In the genomic region with DNA sequence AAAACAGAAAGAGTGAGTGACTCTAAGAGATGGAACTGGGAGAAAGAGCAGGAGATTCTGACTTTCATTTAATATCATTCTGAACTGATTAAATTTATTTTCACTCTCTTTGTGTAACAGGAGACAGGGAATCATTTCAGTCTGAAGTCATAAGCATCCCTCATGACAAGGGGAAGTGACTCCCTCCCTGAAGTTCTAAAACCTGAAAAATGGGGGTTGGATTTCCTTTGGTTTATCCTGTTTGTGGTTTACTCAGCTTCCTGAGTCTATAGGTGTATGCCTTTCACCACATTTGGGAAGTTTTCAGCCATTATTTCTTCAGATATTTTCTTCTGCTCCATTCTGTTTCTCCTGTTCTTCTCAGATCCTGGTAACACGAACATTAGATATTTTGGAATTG, we compare ENCODE assay signal across 28 cellular contexts. TPM values are rescaled to one million over a fixed set of nuclear protein-coding genes. Genes with fewer than 3 reads are reported as not detected.
DNase-seq lines count a peak whose midpoint lies in the region; ATAC-seq and TF ChIP-seq lines count a peak whose summit lies in the region.
"Had no signal": no experiment of that assay in that cellular context is flagged by ENCODE, and none has a peak within 500 bp of the region (broad histone marks: within the 10 kb centered on the region; RNA-seq: fewer than 3 reads in every experiment).

No MANE protein-coding gene starts in this region.

- H3K9ac ChIP-seq in neuronal stem cell (ENCODE audit: low read depth, low read length, poor library complexity) = no peak overlapping the region

- peak overlapping the region; percentile 1 for H2AFZ ChIP-seq in neuronal stem cell (ENCODE audit: low read length)

- POLR2A ChIA-PET in CD4-positive, alpha-beta T cell (lab: Charles Lee) = no interaction called here

- H3K18ac ChIP-seq in neuronal stem cell (ENCODE audit: low read length) = no peak overlapping the region

- no peak for TF ChIP-seq CTCF in CD4-positive, alpha-beta T cell (IDR thresholded peaks at IDR 0.05)

- no peak overlapping the region for H2AK5ac ChIP-seq in neuronal stem cell (ENCODE audit: low read depth, low read length)

- CTCF ChIA-PET in CD4-positive, alpha-beta T cell (lab: Charles Lee) = interaction anchor here (0.7 to 1.5 kb wide), 2 partner anchors 9 to 45 kb away, joined by 3 read pairs; no protein-coding TSS in a partner anchor

- peaks cover 5% of the 10 kb centered on the region for H3K36me3 Mint-ChIP-seq in CD4-positive, alpha-beta T cell (ENCODE audit: low read depth)
- H3K36me3 Mint-ChIP-seq in stimulated activated effector memory CD8-positive, alpha-beta T cell treated with anti-CD3 and anti-CD28 coated beads, Interleukin-12 subunit alpha, Interleukin-12 subunit beta, amount 100 ng/mL, for 72 hours = peaks cover 6% of the 10 kb centered on the region
- H3K36me3 Mint-ChIP-seq: mesothelial cell of epicardium had no signal

- no peak overlapping the region for H3K27ac ChIP-seq in CD4-positive, alpha-beta T cell (ENCODE audit: low read depth, low read length)
- no peak overlapping the region for H3K27ac ChIP-seq in neuronal stem cell (replicated peaks; ENCODE audit: low read length)
- H3K27ac ChIP-seq: Peyer's patch, prostate gland, right lobe of liver, spleen, tibial artery, WERI-Rb-1 had no signal

- no peak overlapping the region for H3K27ac Mint-ChIP-seq in CD4-positive, alpha-beta T cell
- no peak overlapping the region for H3K27ac Mint-ChIP-seq in stimulated activated effector memory CD8-positive, alpha-beta T cell treated with anti-CD3 and anti-CD28 coated beads, Interleukin-12 subunit alpha, Interleukin-12 subunit beta, amount 100 ng/mL, for 72 hours
- H3K27ac Mint-ChIP-seq: activated naive CD4-positive, alpha-beta T cell treated with anti-CD3 and anti-CD28 coated beads, Interleukin-2, amount 50 U/mL, for 72 hours; activated T-helper 2 cell treated with anti-CD3 and anti-CD28 coated beads, Interferon-gamma antibody, Interleukin-2, Interleukin-4, amounts not matched to agents 10 μg/mL and 5 μg/mL and 100 μg/mL, durations not matched to agents 14 hours and 24 hours and 36 hours; H9; mesothelial cell of epicardium had no signal

- H3K4ac ChIP-seq in neuronal stem cell (ENCODE audit: low read length) = no peak overlapping the region

- H3K14ac ChIP-seq in neuronal stem cell (ENCODE audit: low read length) = no peak overlapping the region

- H4K91ac ChIP-seq in neuronal stem cell (ENCODE audit: low read depth, low read length, poor library complexity) = no peak overlapping the region

- no peaks in the 10 kb centered on the region for H3K27me3 Mint-ChIP-seq in CD4-positive, alpha-beta T cell

- no peak for DNase-seq in CD4-positive, alpha-beta T cell
- DNase-seq in HT1080 (ENCODE audit: low read depth) = peak; percentile 78
- peak; percentile 89 for DNase-seq in dermis blood vessel endothelial cell
- DNase-seq in neuronal stem cell (ENCODE audit: low spot score) = no peak
- DNase-seq in stimulated activated effector memory CD8-positive, alpha-beta T cell treated with anti-CD3 and anti-CD28 coated beads, Interleukin-12 subunit alpha, Interleukin-12 subunit beta, amount 100 ng/mL, for 72 hours (ENCODE audit: low spot score in 2 of 2) = no peak
- DNase-seq in activated naive CD4-positive, alpha-beta T cell treated with anti-CD3 and anti-CD28 coated beads, Interleukin-2, amount 50 U/mL, for 16 hours = no peak
- DNase-seq: activated CD4-positive, alpha-beta T cell treated with anti-CD3 and anti-CD28 coated beads for 48 hours; activated T-cell treated with anti-CD3 and anti-CD28 coated beads for 4 hours; anterior cingulate cortex; DMS79 treated with DMSO at 0.1 percent for 48 hours; effector CD4-positive, alpha-beta T cell; H9; left lung; NCI-H146; nucleus accumbens; Peyer's patch; right lobe of liver; SHP77 treated with DMSO at 0.1 percent for 48 hours; spleen; stimulated activated CD8-positive, alpha-beta memory T cell treated with anti-CD3 and anti-CD28 coated beads, Interleukin-4, amount 100 ng/mL, for 48 hours; T-helper 9 cell; tibial artery; WERI-Rb-1 had no signal

- no peak overlapping the region for H3K4me3 ChIP-seq in neuronal stem cell (ENCODE audit: low read length in 2 of 2)
- H3K4me3 ChIP-seq: left lung, Peyer's patch, prostate gland, right lobe of liver, spleen, tibial artery had no signal

- ATAC-seq in CD4-positive, alpha-beta T cell (ENCODE audit: poor library complexity) = no peak
- no peak for ATAC-seq in stimulated activated effector memory CD8-positive, alpha-beta T cell treated with anti-CD3 and anti-CD28 coated beads, Interleukin-12 subunit alpha, Interleukin-12 subunit beta, amount 100 ng/mL, for 72 hours
- no peak for ATAC-seq in GM19328 (IDR thresholded peaks at IDR 0.05; ENCODE audit: unreplicated experiment)
- ATAC-seq: activated naive CD4-positive, alpha-beta T cell treated with anti-CD3 and anti-CD28 coated beads, Interleukin-2, amount 50 U/mL, for 72 hours; left lung; right lobe of liver had no signal

- H2BK5ac ChIP-seq in neuronal stem cell (ENCODE audit: low read length) = no peak overlapping the region

- no peak overlapping the region for H3K4me2 ChIP-seq in neuronal stem cell (ENCODE audit: insufficient read depth, low read length, poor library complexity, severe bottlenecking)

- intact Hi-C loops in CD4-positive, alpha-beta T cell (cut with DNase I, micrococcal nuclease) = loop anchor here in 1 of 2 experiments (10.0 kb wide), 1 partner anchor 709 kb away; a partner anchor contains a TSS

- peaks cover 28% of the 10 kb centered on the region for H3K4me1 Mint-ChIP-seq in CD4-positive, alpha-beta T cell (ENCODE audit: low read depth)
- H3K4me1 Mint-ChIP-seq in stimulated activated effector memory CD8-positive, alpha-beta T cell treated with anti-CD3 and anti-CD28 coated beads, Interleukin-12 subunit alpha, Interleukin-12 subunit beta, amount 100 ng/mL, for 72 hours = peaks cover 19% of the 10 kb centered on the region

- no peak overlapping the region for H2BK12ac ChIP-seq in neuronal stem cell (ENCODE audit: low read length)

- no peak overlapping the region for H4K8ac ChIP-seq in neuronal stem cell (ENCODE audit: low read depth, low read length)

- H3K36me3 ChIP-seq in neuronal stem cell (replicated peaks in 1 of 2; ENCODE audit: control insufficient read depth in 2 of 2, insufficient read depth in 2 of 2, low read length in 2 of 2) = peaks cover 0 to 1% of the 10 kb centered on the region in 2 donors
- H3K36me3 ChIP-seq: left lung, Peyer's patch, prostate gland, right lobe of liver, spleen, tibial artery had no signal

- H2BK15ac ChIP-seq in neuronal stem cell (ENCODE audit: low read length) = no peak overlapping the region

- H3K4me3 Mint-ChIP-seq in CD4-positive, alpha-beta T cell = peak overlapping the region; percentile 42
- no peak overlapping the region for H3K4me3 Mint-ChIP-seq in stimulated activated effector memory CD8-positive, alpha-beta T cell treated with anti-CD3 and anti-CD28 coated beads, Interleukin-12 subunit alpha, Interleukin-12 subunit beta, amount 100 ng/mL, for 72 hours
- H3K4me3 Mint-ChIP-seq: H9, mesothelial cell of epicardium had no signal

- peaks cover 4 to 16% of the 10 kb centered on the region in 2 donors for H3K4me1 ChIP-seq in neuronal stem cell (ENCODE audit: control insufficient read depth in 2 of 2, insufficient read depth in 1 of 2, low read depth in 1 of 2, low read length in 2 of 2)

- no peaks in the 10 kb centered on the region for H3K9me3 ChIP-seq in CD4-positive, alpha-beta T cell (ENCODE audit: control insufficient read depth, low read length)
- H3K9me3 ChIP-seq in neuronal stem cell (replicated peaks in 1 of 2; ENCODE audit: control insufficient read depth in 2 of 2, insufficient read depth in 1 of 2, low read depth in 1 of 2, low read length in 2 of 2) = no peaks in the 10 kb centered on the region
- H3K9me3 ChIP-seq: left lung, Peyer's patch, prostate gland, right lobe of liver, spleen, tibial artery had no signal

- H2BK120ac ChIP-seq in neuronal stem cell (ENCODE audit: low read depth, low read length) = no peak overlapping the region

- H3K9me3 Mint-ChIP-seq in CD4-positive, alpha-beta T cell = no peaks in the 10 kb centered on the region
- no peaks in the 10 kb centered on the region for H3K9me3 Mint-ChIP-seq in stimulated activated effector memory CD8-positive, alpha-beta T cell treated with anti-CD3 and anti-CD28 coated beads, Interleukin-12 subunit alpha, Interleukin-12 subunit beta, amount 100 ng/mL, for 72 hours
- H3K9me3 Mint-ChIP-seq: H9, mesothelial cell of epicardium had no signal

- no CpG with 5 or more reads among the region's 1 CpG for WGBS in neuronal stem cell (ENCODE audit: extremely low coverage in 2 of 2, insufficient read length in 2 of 2, insufficient replicate concordance in 1 of 2), 2 donors

- no peaks in the 10 kb centered on the region for H3K27me3 ChIP-seq in CD4-positive, alpha-beta T cell (ENCODE audit: control insufficient read depth, insufficient read depth, low read length)
- peaks cover 0 to 8% (median 0%) of the 10 kb centered on the region in 3 experiments for H3K27me3 ChIP-seq in neuronal stem cell (ENCODE audit: control insufficient read depth in 3 of 3, insufficient read depth in 3 of 3, low read depth in 1 of 3, low read length in 3 of 3)
- H3K27me3 ChIP-seq: Peyer's patch, right lobe of liver, spleen had no signal

- no peak overlapping the region for H3K23ac ChIP-seq in neuronal stem cell (ENCODE audit: low read depth, low read length, poor library complexity)

- no peaks in the 10 kb centered on the region for H3K79me1 ChIP-seq in neuronal stem cell (ENCODE audit: low read depth, low read length)

RNA-seq across cellular contexts. Expression of a gene that starts 3.4 kb away (rescaled TPM):
- total RNA-seq in CD4-positive, alpha-beta T cell = 10 to 100 TPM; 43.3 to 45.4 TPM
- total RNA-seq in HT1080 (2014; rRNA removed; shearing (Covaris generic)) = 181 and 419 TPM in 2 replicates
- 989 and 1,085 TPM in 2 replicates for polyA plus RNA-seq in HT1080 (2015; cell fraction: cytosol; rRNA removed)
- 339 and 396 TPM in 2 replicates for polyA plus RNA-seq in HT1080 (2015; cell fraction: nucleus; rRNA removed)
- 269 and 390 TPM in 2 replicates for total RNA-seq in dermis blood vessel endothelial cell
- polyA plus RNA-seq in neuronal stem cell (2013, experiment 1 of 2) = 179 TPM
- 189 TPM for polyA plus RNA-seq in neuronal stem cell (2013, experiment 2 of 2)

Comparison
In these comparisons a context has a peak if more than half of its experiments do, and no peak if none do; other contexts are left out.
1. DNase-seq: peak in HT1080 (single experiment) and dermis blood vessel endothelial cell (single experiment); none in CD4-positive, alpha-beta T cell (0 of 10), neuronal stem cell (single experiment), stimulated activated effector memory CD8-positive, alpha-beta T cell treated with anti-CD3 and anti-CD28 coated beads, Interleukin-12 subunit alpha, Interleukin-12 subunit beta, amount 100 ng/mL, for 72 hours (0 of 2) and activated naive CD4-positive, alpha-beta T cell treated with anti-CD3 and anti-CD28 coated beads, Interleukin-2, amount 50 U/mL, for 16 hours (single experiment).